Comparison of ENCODE assay signal across 8 cellular contexts in the genomic region with DNA sequence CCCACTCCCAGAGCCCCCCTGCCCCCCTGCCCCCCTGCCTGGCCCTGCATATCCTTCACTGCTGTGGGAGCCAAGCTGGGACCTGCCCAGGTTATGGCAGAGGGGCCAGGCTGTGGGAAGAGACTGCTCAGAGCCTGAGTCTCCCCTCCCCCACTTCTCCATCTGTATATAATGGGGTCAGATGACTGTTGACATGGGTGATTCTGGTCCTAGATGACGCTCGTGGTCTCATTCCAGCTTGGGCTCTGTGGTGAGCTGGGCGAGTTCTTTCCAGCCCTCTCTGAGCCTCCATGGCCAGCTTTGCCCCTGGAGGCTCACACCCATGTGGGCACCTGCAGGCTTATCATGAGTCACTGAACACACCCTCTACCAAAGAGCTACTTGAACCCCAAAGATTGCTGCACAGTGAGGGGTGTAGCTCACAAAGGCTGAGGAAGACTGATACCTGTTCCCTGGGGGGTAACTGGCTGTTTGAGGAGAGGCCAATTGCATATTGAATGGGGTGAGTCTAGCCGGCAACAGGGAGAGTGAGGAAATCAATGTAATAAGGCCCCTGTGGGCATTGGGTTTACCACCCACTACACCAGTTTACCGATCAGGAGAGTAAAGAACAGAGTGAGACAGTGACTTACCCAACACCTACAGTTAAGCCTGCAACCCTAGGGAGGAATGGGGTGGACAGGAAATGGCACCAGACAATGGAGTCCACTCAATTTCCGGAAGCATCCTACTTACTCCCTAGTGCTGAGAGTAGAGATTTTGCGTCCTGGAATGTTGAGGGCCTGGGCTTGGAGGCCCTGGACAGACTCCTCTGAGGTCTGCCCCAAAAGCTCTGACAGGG. TPM values are rescaled to one million over a fixed set of nuclear protein-coding genes. Genes with fewer than 3 reads are reported as not detected.
DNase-seq lines count a peak whose midpoint lies in the region; ATAC-seq lines count a peak whose summit lies in the region.

No MANE protein-coding gene starts in this region.

- peaks cover 34% of the 10 kb centered on the region for H3K4me1 Mint-ChIP-seq in activated T-cell treated with anti-CD3 and anti-CD28 coated beads, Interleukin-2, amount 50 U/mL, for 4 hours (ENCODE audit: low read depth)

- no peaks in the 10 kb centered on the region for H3K36me3 ChIP-seq in HUES48 (ENCODE audit: control insufficient read depth, insufficient read depth, low read length)

- no peaks in the 10 kb centered on the region for H3K27me3 ChIP-seq in HUES48 (ENCODE audit: control insufficient read depth, insufficient read depth, low read length)

- no peak overlapping the region for H3K9ac ChIP-seq in HUES48 (ENCODE audit: low read depth, low read length)

- H3K27me3 Mint-ChIP-seq in activated T-cell treated with anti-CD3 and anti-CD28 coated beads, Interleukin-2, amount 50 U/mL, for 4 hours (ENCODE audit: low read depth) = no peaks in the 10 kb centered on the region

- H3K9me3 ChIP-seq in HUES48 (ENCODE audit: control insufficient read depth, insufficient read depth, low read length) = no peaks in the 10 kb centered on the region

- H3K4me3 Mint-ChIP-seq in activated T-cell treated with anti-CD3 and anti-CD28 coated beads, Interleukin-2, amount 50 U/mL, for 4 hours = peak overlapping the region; percentile 63

- H3K4me1 ChIP-seq in HUES48 (ENCODE audit: control insufficient read depth, insufficient read depth, low read length) = peaks cover 45% of the 10 kb centered on the region

- H3K27ac ChIP-seq in HUES48 (ENCODE audit: low read depth, low read length) = peak overlapping the region; percentile 91

- no peaks in the 10 kb centered on the region for H3K9me3 Mint-ChIP-seq in activated T-cell treated with anti-CD3 and anti-CD28 coated beads, Interleukin-2, amount 50 U/mL, for 4 hours

- DNase-seq in Ammon's horn (ENCODE audit: low spot score) (peak; percentile 81), glomerular visceral epithelial cell (ENCODE audit: extremely low spot score) (peak; percentile 55), pons (ENCODE audit: low spot score) (peak; percentile 86), middle frontal gyrus (ENCODE audit: extremely low spot score, low spot score) (no peak), T1000 (lab: John Stamatoyannopoulos, UW) (no peak)
- DNase-seq in activated T-cell treated with anti-CD3 and anti-CD28 coated beads, Interleukin-2, amount 50 U/mL, for 4 hours = no peak

- no peak for ATAC-seq in activated T-cell treated with anti-CD3 and anti-CD28 coated beads, Interleukin-2, amount 50 U/mL, for 4 hours
- ATAC-seq in GM21717 (IDR thresholded peaks at IDR 0.05; ENCODE audit: unreplicated experiment) = no peak

- H3K4me3 ChIP-seq in HUES48 (ENCODE audit: low read depth, low read length) = no peak overlapping the region

- H3K36me3 Mint-ChIP-seq in activated T-cell treated with anti-CD3 and anti-CD28 coated beads, Interleukin-2, amount 50 U/mL, for 4 hours (ENCODE audit: insufficient read depth) = no peaks in the 10 kb centered on the region

RNA-seq across cellular contexts. Expression of a gene that starts 4.2 kb away (rescaled TPM):
- 10 to 100 TPM; 34.3 to 44.0 (median 34.6) TPM for total RNA-seq in activated T-cell treated with anti-CD3 and anti-CD28 coated beads, Interleukin-2, amount 50 U/mL, for 4 hours

Comparison
In these comparisons a context has a peak if more than half of its experiments do, and no peak if none do; other contexts are left out.
1. DNase-seq: peak in Ammon's horn (single experiment), glomerular visceral epithelial cell (single experiment) and pons (single experiment); none in activated T-cell treated with anti-CD3 and anti-CD28 coated beads, Interleukin-2, amount 50 U/mL, for 4 hours (single experiment), middle frontal gyrus (single experiment) and T1000 (single experiment).